Comparison of ENCODE assay signal across 8 cellular contexts in genomic region chr12:109947511-109947910, GRCh38. TPM values are rescaled to one million over a fixed set of nuclear protein-coding genes. Genes with fewer than 3 reads are reported as not detected.
DNase-seq lines count a peak whose midpoint lies in the region; ATAC-seq and TF ChIP-seq lines count a peak whose summit lies in the region.

No MANE protein-coding gene starts in this region.

- ATAC-seq in natural killer cell (no peak), GM21825 (IDR thresholded peaks at IDR 0.05; ENCODE audit: unreplicated experiment) (no peak)

- peak overlapping the region in 1 of 2 donors; percentile 46 for H3K4me3 Mint-ChIP-seq in CD14-positive monocyte
- no peak overlapping the region for H3K4me3 Mint-ChIP-seq in natural killer cell

- peaks cover 0 to 3% (median 2%) of the 10 kb centered on the region in 3 donors for H3K27me3 Mint-ChIP-seq in CD14-positive monocyte (ENCODE audit: low read depth in 3 of 3)
- no peaks in the 10 kb centered on the region for H3K27me3 Mint-ChIP-seq in natural killer cell (ENCODE audit: low read depth in 2 of 2)

- H3K9me3 Mint-ChIP-seq in CD14-positive monocyte (no peaks in the 10 kb centered on the region), natural killer cell (no peaks in the 10 kb centered on the region)

- H3K4me1 Mint-ChIP-seq in CD14-positive monocyte (peaks cover 40% of the 10 kb centered on the region), natural killer cell (peaks cover 32 to 36% of the 10 kb centered on the region in 2 donors)

- DNase-seq in CD14-positive monocyte (ENCODE audit: low spot score) (no peak), M059J (ENCODE audit: low read depth) (peak; percentile 82), caudate nucleus (lab: John Stamatoyannopoulos, UW) (no peak), natural killer cell (no peak), nucleus accumbens (lab: John Stamatoyannopoulos, UW) (no peak), DMS79 (lab: John Stamatoyannopoulos, UW) (no peak), GM20000 (ENCODE audit: low spot score) (no peak)

- intact Hi-C loops in CD14-positive monocyte (cut with micrococcal nuclease): no loop called here
- intact Hi-C loops in natural killer cell (cut with micrococcal nuclease): no loop called here

- no peak for TF ChIP-seq CTCF in CD14-positive monocyte (IDR thresholded peaks at IDR 0.05)
- no peak for TF ChIP-seq CTCF in natural killer cell (IDR thresholded peaks at IDR 0.05)
- TF ChIP-seq CTCF in GM20000 (IDR thresholded peaks at IDR 0.05; ENCODE audit: extremely low read depth, missing control alignments): no peak

- H3K27ac Mint-ChIP-seq in CD14-positive monocyte (peak overlapping the region; percentile 81 to 93 (median 91)), natural killer cell (peak overlapping the region; percentile 76 to 80)

- H3K36me3 Mint-ChIP-seq in CD14-positive monocyte: peaks cover 76 to 93% of the 10 kb centered on the region in 2 donors
- peaks cover 56% of the 10 kb centered on the region for H3K36me3 Mint-ChIP-seq in natural killer cell

- peak overlapping the region; percentile 79 for H3K27ac ChIP-seq in caudate nucleus (ENCODE audit: low read depth, low read length)

RNA-seq across cellular contexts. Expression of gene TCHP, which starts 47.4 kb away (rescaled TPM):
- 1 to 10 TPM; 2.6 to 7.3 TPM for polyA plus RNA-seq in CD14-positive monocyte
- total RNA-seq in M059J (2014; rRNA removed; shearing (Covaris generic)): 12.7 and 13.8 TPM in 2 replicates
- total RNA-seq in natural killer cell: 10 to 100 TPM; 33.7 to 42.5 (median 38.7) TPM

RNA-seq across cellular contexts. Expression of gene GIT2, which starts 48.7 kb away (rescaled TPM):
- 10 to 100 TPM; 75.8 to 98.8 TPM for polyA plus RNA-seq in CD14-positive monocyte
- 25.5 and 33.7 TPM in 2 replicates for total RNA-seq in M059J (2014; rRNA removed; shearing (Covaris generic))
- 100 to 1,000 TPM in 2 of 3 donors, 10 to 100 TPM in 1; 98.8 to 118 (median 117) TPM for total RNA-seq in natural killer cell

RNA-seq across cellular contexts. Expression of gene ANKRD13A, which starts 51.7 kb away (rescaled TPM):
- polyA plus RNA-seq in CD14-positive monocyte: 10 to 100 TPM; 42.8 to 46.8 TPM
- total RNA-seq in M059J (2014; rRNA removed; shearing (Covaris generic)): 156 and 291 TPM in 2 replicates
- total RNA-seq in natural killer cell: 10 to 100 TPM; 74.9 to 93.6 (median 90.7) TPM
